ENCODE assay signal across 14 cellular contexts in genomic region chr11:116162541-116163230, GRCh38.
DNase-seq lines count a peak whose midpoint lies in the region; ATAC-seq and TF ChIP-seq lines count a peak whose summit lies in the region.
"Had no signal": no experiment of that assay in that cellular context is flagged by ENCODE, and none has a peak within 500 bp of the region (broad histone marks: within the 10 kb centered on the region; RNA-seq: fewer than 3 reads in every experiment).

No MANE protein-coding gene starts in this region.

- no peaks in the 10 kb centered on the region for H3K36me3 ChIP-seq in kidney epithelial cell (ENCODE audit: control insufficient read depth, insufficient read depth, low read length)
- H3K36me3 ChIP-seq: breast epithelium, uterus had no signal

- peaks cover 16 to 34% of the 10 kb centered on the region in 2 donors for H3K27me3 Mint-ChIP-seq in natural killer cell treated with Interleukin-12 subunit alpha and Interleukin-12 subunit beta and Interleukin-15 and Interleukin-18, amount 100 ng/mL, for 72 hours

- peaks cover 11% of the 10 kb centered on the region for H3K27me3 ChIP-seq in kidney epithelial cell (ENCODE audit: control insufficient read depth, insufficient read depth, low read length)
- H3K27me3 ChIP-seq: breast epithelium, uterus had no signal

- no peak for TF ChIP-seq CTCF in kidney epithelial cell (IDR thresholded peaks at IDR 0.05; ENCODE audit: insufficient read depth, low read length, poor library complexity, severe bottlenecking)

- peak; percentile 66 for DNase-seq in Ammon's horn (ENCODE audit: low spot score)
- peak; percentile 90 for DNase-seq in NCI-H1092 treated with DMSO at 0.1 percent for 48 hours (lab: John Stamatoyannopoulos, UW)
- peak; percentile 26 for DNase-seq in RPMI7951 (ENCODE audit: low read depth)
- peak; percentile 5 for DNase-seq in kidney epithelial cell (ENCODE audit: low read depth)
- no peak for DNase-seq in SHP77 (lab: John Stamatoyannopoulos, UW)
- DNase-seq in natural killer cell treated with Interleukin-12 subunit alpha and Interleukin-12 subunit beta and Interleukin-15 and Interleukin-18, amount 100 ng/mL, for 72 hours (ENCODE audit: low spot score), result no peak
- no peak for DNase-seq in AG08396 (ENCODE audit: low spot score)
- DNase-seq: activated CD4-positive, alpha-beta T cell treated with anti-CD3 and anti-CD28 coated beads, Interleukin-2, amount 50 U/mL, for 4 hours; naive thymus-derived CD8-positive, alpha-beta T cell; stimulated activated CD4-positive, alpha-beta T cell treated with anti-CD3 and anti-CD28 coated beads, Interleukin-15, amount 100 ng/mL, for 24 hours; T-helper 1 cell; uterus had no signal

- no peaks in the 10 kb centered on the region for H3K4me1 Mint-ChIP-seq in natural killer cell treated with Interleukin-12 subunit alpha and Interleukin-12 subunit beta and Interleukin-15 and Interleukin-18, amount 100 ng/mL, for 72 hours (ENCODE audit: low read depth in 2 of 2)
- H3K4me1 Mint-ChIP-seq: naive thymus-derived CD8-positive, alpha-beta T cell had no signal

- ATAC-seq in natural killer cell treated with Interleukin-12 subunit alpha and Interleukin-12 subunit beta and Interleukin-15 and Interleukin-18, amount 100 ng/mL, for 72 hours, result no peak
- ATAC-seq in HG03432 (IDR thresholded peaks at IDR 0.05; ENCODE audit: unreplicated experiment), result no peak
- ATAC-seq: naive thymus-derived CD8-positive, alpha-beta T cell had no signal

- no peak overlapping the region for H3K27ac Mint-ChIP-seq in natural killer cell treated with Interleukin-12 subunit alpha and Interleukin-12 subunit beta and Interleukin-15 and Interleukin-18, amount 100 ng/mL, for 72 hours
- H3K27ac Mint-ChIP-seq: naive thymus-derived CD8-positive, alpha-beta T cell had no signal

- H3K4me3 Mint-ChIP-seq in natural killer cell treated with Interleukin-12 subunit alpha and Interleukin-12 subunit beta and Interleukin-15 and Interleukin-18, amount 100 ng/mL, for 72 hours, result no peak overlapping the region
- H3K4me3 Mint-ChIP-seq: naive thymus-derived CD8-positive, alpha-beta T cell had no signal

- H3K4me3 ChIP-seq in kidney epithelial cell (ENCODE audit: low read depth, low read length), result no peak overlapping the region
- H3K4me3 ChIP-seq: breast epithelium, uterus had no signal

- H3K36me3 Mint-ChIP-seq in natural killer cell treated with Interleukin-12 subunit alpha and Interleukin-12 subunit beta and Interleukin-15 and Interleukin-18, amount 100 ng/mL, for 72 hours, result no peaks in the 10 kb centered on the region
- H3K36me3 Mint-ChIP-seq: naive thymus-derived CD8-positive, alpha-beta T cell had no signal

- H3K9me3 Mint-ChIP-seq in natural killer cell treated with Interleukin-12 subunit alpha and Interleukin-12 subunit beta and Interleukin-15 and Interleukin-18, amount 100 ng/mL, for 72 hours, result no peaks in the 10 kb centered on the region

Comparison
In these comparisons a context has a peak if more than half of its experiments do, and no peak if none do; other contexts are left out.
1. DNase-seq: peak in Ammon's horn (single experiment), NCI-H1092 treated with DMSO at 0.1 percent for 48 hours (single experiment), RPMI7951 (single experiment) and kidney epithelial cell (single experiment); none in SHP77 (0 of 2), natural killer cell treated with Interleukin-12 subunit alpha and Interleukin-12 subunit beta and Interleukin-15 and Interleukin-18, amount 100 ng/mL, for 72 hours (single experiment) and AG08396 (single experiment).